In genomic region chr10:132526676-132527075, GRCh38 we compare ENCODE assay signal across 1 cellular context.
TF ChIP-seq lines count a peak whose summit lies in the region.

No MANE protein-coding gene starts in this region.

TF ChIP-seq in IMR-90, 13 proteins besides CTCF, POLR2A, EP300 and RAD21 (continued from another document):
- TF ChIP-seq ELK1 (IDR thresholded peaks at IDR 0.05; ENCODE audit: borderline replicate concordance, low read depth, low read length) = no peak
